In the genomic region with DNA sequence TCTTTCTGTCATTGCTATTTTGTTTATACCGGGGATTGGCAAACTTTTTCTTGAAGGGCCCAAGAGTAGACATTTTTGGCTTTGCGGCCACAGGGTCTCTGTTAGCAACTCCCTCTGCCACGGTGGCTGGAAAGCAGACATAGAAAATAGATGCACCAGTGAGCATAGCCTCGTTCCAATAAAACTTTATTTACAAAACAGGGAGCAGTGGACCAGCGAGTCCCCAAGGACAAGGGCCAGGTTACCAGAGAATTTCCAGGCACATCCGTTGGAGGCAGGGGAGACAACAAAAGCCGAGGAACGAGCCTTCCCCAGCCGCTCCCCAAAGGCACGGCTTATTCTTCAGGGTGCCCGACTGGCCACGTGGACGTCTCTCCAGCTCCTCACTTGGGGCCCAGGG, we compare ENCODE assay signal across 2 cellular contexts.
A peak's percentile ranks its signal among the peaks of the same experiment; 100 is the strongest.
TF ChIP-seq lines count a peak whose summit lies in the region.

No MANE protein-coding gene starts in this region.

TF ChIP-seq in HepG2, 621 proteins besides CTCF, POLR2A, EP300 and RAD21:
- TF ChIP-seq ZFP82 (CRISPR knock-in tag; IDR thresholded peaks at IDR 0.05; ENCODE audit: borderline replicate concordance) = no peak
- TF ChIP-seq, protein P1, sequence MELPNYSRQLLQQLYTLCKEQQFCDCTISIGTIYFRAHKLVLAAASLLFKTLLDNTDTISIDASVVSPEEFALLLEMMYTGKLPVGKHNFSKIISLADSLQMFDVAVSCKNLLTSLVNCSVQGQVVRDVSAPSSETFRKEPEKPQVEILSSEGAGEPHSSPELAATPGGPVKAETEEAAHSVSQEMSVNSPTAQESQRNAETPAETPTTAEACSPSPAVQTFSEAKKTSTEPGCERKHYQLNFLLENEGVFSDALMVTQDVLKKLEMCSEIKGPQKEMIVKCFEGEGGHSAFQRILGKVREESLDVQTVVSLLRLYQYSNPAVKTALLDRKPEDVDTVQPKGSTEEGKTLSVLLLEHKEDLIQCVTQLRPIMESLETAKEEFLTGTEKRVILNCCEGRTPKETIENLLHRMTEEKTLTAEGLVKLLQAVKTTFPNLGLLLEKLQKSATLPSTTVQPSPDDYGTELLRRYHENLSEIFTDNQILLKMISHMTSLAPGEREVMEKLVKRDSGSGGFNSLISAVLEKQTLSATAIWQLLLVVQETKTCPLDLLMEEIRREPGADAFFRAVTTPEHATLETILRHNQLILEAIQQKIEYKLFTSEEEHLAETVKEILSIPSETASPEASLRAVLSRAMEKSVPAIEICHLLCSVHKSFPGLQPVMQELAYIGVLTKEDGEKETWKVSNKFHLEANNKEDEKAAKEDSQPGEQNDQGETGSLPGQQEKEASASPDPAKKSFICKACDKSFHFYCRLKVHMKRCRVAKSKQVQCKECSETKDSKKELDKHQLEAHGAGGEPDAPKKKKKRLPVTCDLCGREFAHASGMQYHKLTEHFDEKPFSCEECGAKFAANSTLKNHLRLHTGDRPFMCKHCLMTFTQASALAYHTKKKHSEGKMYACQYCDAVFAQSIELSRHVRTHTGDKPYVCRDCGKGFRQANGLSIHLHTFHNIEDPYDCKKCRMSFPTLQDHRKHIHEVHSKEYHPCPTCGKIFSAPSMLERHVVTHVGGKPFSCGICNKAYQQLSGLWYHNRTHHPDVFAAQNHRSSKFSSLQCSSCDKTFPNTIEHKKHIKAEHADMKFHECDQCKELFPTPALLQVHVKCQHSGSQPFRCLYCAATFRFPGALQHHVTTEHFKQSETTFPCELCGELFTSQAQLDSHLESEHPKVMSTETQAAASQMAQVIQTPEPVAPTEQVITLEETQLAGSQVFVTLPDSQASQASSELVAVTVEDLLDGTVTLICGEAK (IDR thresholded peaks at IDR 0.05) = no peak
- TF ChIP-seq, protein P1 (CRISPR knock-in tag; IDR thresholded peaks at IDR 0.05) = peak; percentile 96

TF ChIP-seq in WTC11, 78 proteins besides CTCF, POLR2A, EP300 and RAD21:
- TF ChIP-seq IRF2 (CRISPR knock-in tag; IDR thresholded peaks at IDR 0.05; ENCODE audit: borderline replicate concordance, low read depth) = no peak
- TF ChIP-seq JUN (CRISPR knock-in tag; IDR thresholded peaks at IDR 0.05) = no peak
- TF ChIP-seq NR3C1 (CRISPR knock-in tag; conservative IDR thresholded peaks at IDR 0.05; ENCODE audit: low read depth) = no peak
- TF ChIP-seq JAZF1 (CRISPR knock-in tag; IDR thresholded peaks at IDR 0.05) = no peak
- TF ChIP-seq HMGA2 (CRISPR knock-in tag; IDR thresholded peaks at IDR 0.05) = no peak
- TF ChIP-seq ZNF121 (CRISPR knock-in tag; IDR thresholded peaks at IDR 0.05) = no peak
- TF ChIP-seq TP53 (CRISPR knock-in tag; IDR thresholded peaks at IDR 0.05) = no peak
- TF ChIP-seq MXD4 (CRISPR knock-in tag; IDR thresholded peaks at IDR 0.05; ENCODE audit: borderline replicate concordance) = no peak
- TF ChIP-seq ZNF263 (CRISPR knock-in tag; IDR thresholded peaks at IDR 0.05; ENCODE audit: low read depth) = no peak
- TF ChIP-seq, protein P2, sequence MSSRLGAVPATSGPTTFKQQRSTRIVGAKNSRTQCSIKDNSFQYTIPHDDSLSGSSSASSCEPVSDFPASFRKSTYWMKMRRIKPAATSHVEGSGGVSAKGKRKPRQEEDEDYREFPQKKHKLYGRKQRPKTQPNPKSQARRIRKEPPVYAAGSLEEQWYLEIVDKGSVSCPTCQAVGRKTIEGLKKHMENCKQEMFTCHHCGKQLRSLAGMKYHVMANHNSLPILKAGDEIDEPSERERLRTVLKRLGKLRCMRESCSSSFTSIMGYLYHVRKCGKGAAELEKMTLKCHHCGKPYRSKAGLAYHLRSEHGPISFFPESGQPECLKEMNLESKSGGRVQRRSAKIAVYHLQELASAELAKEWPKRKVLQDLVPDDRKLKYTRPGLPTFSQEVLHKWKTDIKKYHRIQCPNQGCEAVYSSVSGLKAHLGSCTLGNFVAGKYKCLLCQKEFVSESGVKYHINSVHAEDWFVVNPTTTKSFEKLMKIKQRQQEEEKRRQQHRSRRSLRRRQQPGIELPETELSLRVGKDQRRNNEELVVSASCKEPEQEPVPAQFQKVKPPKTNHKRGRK (CRISPR knock-in tag; IDR thresholded peaks at IDR 0.05; ENCODE audit: borderline replicate concordance) = no peak
- no peak for TF ChIP-seq ZBTB21 (CRISPR knock-in tag; IDR thresholded peaks at IDR 0.05; ENCODE audit: borderline replicate concordance)
- TF ChIP-seq, protein P3, sequence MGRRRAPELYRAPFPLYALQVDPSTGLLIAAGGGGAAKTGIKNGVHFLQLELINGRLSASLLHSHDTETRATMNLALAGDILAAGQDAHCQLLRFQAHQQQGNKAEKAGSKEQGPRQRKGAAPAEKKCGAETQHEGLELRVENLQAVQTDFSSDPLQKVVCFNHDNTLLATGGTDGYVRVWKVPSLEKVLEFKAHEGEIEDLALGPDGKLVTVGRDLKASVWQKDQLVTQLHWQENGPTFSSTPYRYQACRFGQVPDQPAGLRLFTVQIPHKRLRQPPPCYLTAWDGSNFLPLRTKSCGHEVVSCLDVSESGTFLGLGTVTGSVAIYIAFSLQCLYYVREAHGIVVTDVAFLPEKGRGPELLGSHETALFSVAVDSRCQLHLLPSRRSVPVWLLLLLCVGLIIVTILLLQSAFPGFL (CRISPR knock-in tag; IDR thresholded peaks at IDR 0.05; ENCODE audit: borderline replicate concordance) = no peak
- no peak for TF ChIP-seq SMAD4 (CRISPR knock-in tag; IDR thresholded peaks at IDR 0.05)
- TF ChIP-seq KAT7 (CRISPR knock-in tag; IDR thresholded peaks at IDR 0.05; ENCODE audit: borderline replicate concordance) = no peak
- TF ChIP-seq NR2C2 (CRISPR knock-in tag; IDR thresholded peaks at IDR 0.05) = no peak
- no peak for TF ChIP-seq ZNF232 (CRISPR knock-in tag; IDR thresholded peaks at IDR 0.05)
TF ChIP-seq in WTC11: peak in this region for 0.
